Comparison of ENCODE assay signal across 9 cellular contexts in the genomic region with DNA sequence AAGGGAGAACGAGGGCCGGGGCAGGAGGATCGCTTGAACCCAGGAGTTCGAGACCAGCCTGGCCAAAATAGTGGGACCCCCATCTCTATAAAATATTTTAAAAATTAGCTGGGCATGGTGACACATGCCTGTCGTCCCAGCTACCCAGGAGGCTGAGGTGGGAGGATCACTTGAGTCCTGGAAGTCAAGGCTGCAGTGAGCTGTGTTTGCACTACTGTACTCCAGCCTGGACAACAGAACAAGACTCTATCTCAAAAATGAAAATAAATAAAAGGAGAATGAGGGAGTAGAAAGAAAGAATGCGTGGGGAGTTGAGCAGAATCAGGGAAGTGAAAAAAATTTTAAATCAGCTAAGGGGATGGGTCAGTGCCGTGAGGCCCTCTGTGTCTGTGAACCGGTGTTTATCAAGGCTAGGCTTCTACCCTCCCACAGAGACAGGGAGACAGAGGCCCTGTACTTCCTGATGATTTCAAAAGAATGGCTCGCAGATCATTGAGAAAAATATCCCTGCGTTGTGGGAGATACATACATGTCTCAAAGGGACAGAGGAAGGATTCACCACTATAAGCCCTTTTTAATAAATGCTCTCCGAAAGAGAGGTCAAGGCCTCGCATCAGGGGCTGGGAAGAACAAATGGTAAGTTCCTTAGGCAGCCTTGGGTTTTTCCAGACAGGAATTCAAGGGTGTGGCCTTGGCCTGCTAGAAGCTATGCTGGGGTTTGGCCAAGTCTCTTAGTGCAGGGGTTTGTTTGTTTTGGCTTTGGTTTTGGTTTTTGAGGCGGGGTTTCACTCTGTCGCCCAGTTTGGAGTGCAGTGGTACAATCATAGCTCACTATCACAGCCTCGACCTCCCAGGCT. TPM values are rescaled to one million over a fixed set of nuclear protein-coding genes. Genes with fewer than 3 reads are reported as not detected.
DNase-seq lines count a peak whose midpoint lies in the region; ATAC-seq and TF ChIP-seq lines count a peak whose summit lies in the region.
"Had no signal": no experiment of that assay in that cellular context is flagged by ENCODE, and none has a peak within 500 bp of the region (broad histone marks: within the 10 kb centered on the region; RNA-seq: fewer than 3 reads in every experiment).

No MANE protein-coding gene starts in this region.

- no peaks in the 10 kb centered on the region for H3K9me3 Mint-ChIP-seq in stimulated activated naive CD8-positive, alpha-beta T cell treated with anti-CD3 and anti-CD28 coated beads, Interleukin-15, amount 100 ng/mL, for 72 hours
- H3K9me3 Mint-ChIP-seq in mesothelial cell of epicardium, result no peaks in the 10 kb centered on the region
- H3K9me3 Mint-ChIP-seq: activated naive CD4-positive, alpha-beta T cell treated with anti-CD3 and anti-CD28 coated beads, Interleukin-2, amount 10 ng/mL, durations not matched to agents 7 days and 5 days had no signal

- ATAC-seq in stimulated activated naive CD8-positive, alpha-beta T cell treated with anti-CD3 and anti-CD28 coated beads, Interleukin-15, amount 100 ng/mL, for 72 hours, result no peak
- no peak for ATAC-seq in stimulated activated naive CD8-positive, alpha-beta T cell treated with anti-CD3 and anti-CD28 coated beads, Interleukin-15, Interleukin-2, amounts not matched to agents 100 U/mL and 50 U/mL, for 24 hours
- ATAC-seq in GM21825 (IDR thresholded peaks at IDR 0.05; ENCODE audit: unreplicated experiment), result no peak

- TF ChIP-seq CTCF in mesothelial cell of epicardium (IDR thresholded peaks at IDR 0.05; ENCODE audit: unreplicated experiment), result no peak

- no peak overlapping the region for H3K4me3 Mint-ChIP-seq in stimulated activated naive CD8-positive, alpha-beta T cell treated with anti-CD3 and anti-CD28 coated beads, Interleukin-15, amount 100 ng/mL, for 72 hours
- no peak overlapping the region for H3K4me3 Mint-ChIP-seq in mesothelial cell of epicardium
- H3K4me3 Mint-ChIP-seq: activated naive CD4-positive, alpha-beta T cell treated with anti-CD3 and anti-CD28 coated beads, Interleukin-2, amount 10 ng/mL, durations not matched to agents 7 days and 5 days had no signal

- peak overlapping the region; percentile 42 to 72 for H3K27ac Mint-ChIP-seq in stimulated activated naive CD8-positive, alpha-beta T cell treated with anti-CD3 and anti-CD28 coated beads, Interleukin-15, amount 100 ng/mL, for 72 hours
- H3K27ac Mint-ChIP-seq in mesothelial cell of epicardium, result peak overlapping the region; percentile 93
- H3K27ac Mint-ChIP-seq: activated naive CD4-positive, alpha-beta T cell treated with anti-CD3 and anti-CD28 coated beads, Interleukin-2, amount 10 ng/mL, durations not matched to agents 7 days and 5 days had no signal

- peaks cover 25% of the 10 kb centered on the region for H3K36me3 Mint-ChIP-seq in mesothelial cell of epicardium

- no peak for DNase-seq in stimulated activated naive CD8-positive, alpha-beta T cell treated with anti-CD3 and anti-CD28 coated beads, Interleukin-15, amount 100 ng/mL, for 72 hours
- no peak for DNase-seq in stimulated activated naive CD8-positive, alpha-beta T cell treated with anti-CD3 and anti-CD28 coated beads, Interleukin-15, Interleukin-2, amounts not matched to agents 100 U/mL and 50 U/mL, for 24 hours
- DNase-seq in dermis blood vessel endothelial cell, result peak; percentile 77
- no peak for DNase-seq in mesothelial cell of epicardium (ENCODE audit: low spot score in 2 of 2, unreplicated experiment in 2 of 2)
- no peak for DNase-seq in NCI-H524 (lab: John Stamatoyannopoulos, UW)
- no peak for DNase-seq in OCI-M1 (lab: John Stamatoyannopoulos, UW)
- no peak for DNase-seq in NCI-H1694 (lab: John Stamatoyannopoulos, UW)
- DNase-seq: activated naive CD4-positive, alpha-beta T cell treated with anti-CD3 and anti-CD28 coated beads, Interleukin-2, amount 10 ng/mL, durations not matched to agents 7 days and 5 days had no signal

- H3K4me1 Mint-ChIP-seq in stimulated activated naive CD8-positive, alpha-beta T cell treated with anti-CD3 and anti-CD28 coated beads, Interleukin-15, amount 100 ng/mL, for 72 hours, result peaks cover 2% of the 10 kb centered on the region
- peaks cover 38% of the 10 kb centered on the region for H3K4me1 Mint-ChIP-seq in mesothelial cell of epicardium

- H3K27me3 Mint-ChIP-seq in stimulated activated naive CD8-positive, alpha-beta T cell treated with anti-CD3 and anti-CD28 coated beads, Interleukin-15, amount 100 ng/mL, for 72 hours, result no peaks in the 10 kb centered on the region
- no peaks in the 10 kb centered on the region for H3K27me3 Mint-ChIP-seq in mesothelial cell of epicardium (ENCODE audit: low read depth)
- H3K27me3 Mint-ChIP-seq: activated naive CD4-positive, alpha-beta T cell treated with anti-CD3 and anti-CD28 coated beads, Interleukin-2, amount 10 ng/mL, durations not matched to agents 7 days and 5 days had no signal

RNA-seq across cellular contexts. Expression of a gene that starts 20.7 kb away (rescaled TPM):
- total RNA-seq in dermis blood vessel endothelial cell (55.0 and 55.5 TPM in 2 replicates), mesothelial cell of epicardium (17.2 to 19.2 TPM (median 19.1 TPM) in 3 replicates)

RNA-seq across cellular contexts. Expression of a gene that starts 37.9 kb away (rescaled TPM):
- total RNA-seq in dermis blood vessel endothelial cell (22.3 and 40.3 TPM in 2 replicates), mesothelial cell of epicardium (24.8 to 28.7 TPM (median 27.0 TPM) in 3 replicates)

RNA-seq across cellular contexts. Expression of a gene that starts 57.1 kb away (rescaled TPM):
- total RNA-seq in dermis blood vessel endothelial cell, result 12.4 and 19.4 TPM in 2 replicates
- total RNA-seq in mesothelial cell of epicardium, result 19.4 to 20.7 TPM (median 20.3 TPM) in 3 replicates
